8 cellular contexts compared by ENCODE assay signal in genomic region chr6:47413752-47414516, GRCh38.
DNase-seq lines count a peak whose midpoint lies in the region; ATAC-seq and TF ChIP-seq lines count a peak whose summit lies in the region.

No MANE protein-coding gene starts in this region.

- H3K36me3 ChIP-seq in endocrine pancreas (ENCODE audit: control insufficient read depth, insufficient read depth, low read length) (no peaks in the 10 kb centered on the region), thymus (ENCODE audit: control insufficient read depth, insufficient read depth) (no peaks in the 10 kb centered on the region)

- peak overlapping the region; percentile 84 for H3K27ac ChIP-seq in thymus (ENCODE audit: low read depth)

- H3K4me3 ChIP-seq in endocrine pancreas (ENCODE audit: control insufficient read depth, insufficient read depth, low read length) (peak overlapping the region; percentile 96), thymus (ENCODE audit: low read length) (peak overlapping the region; percentile 68)

- H3K9me3 ChIP-seq in endocrine pancreas (ENCODE audit: control insufficient read depth, low read length) = no peaks in the 10 kb centered on the region
- no peaks in the 10 kb centered on the region for H3K9me3 ChIP-seq in thymus (ENCODE audit: control insufficient read depth)

- no peaks in the 10 kb centered on the region for H3K27me3 ChIP-seq in endocrine pancreas (ENCODE audit: control insufficient read depth, insufficient read depth, low read length)
- no peaks in the 10 kb centered on the region for H3K27me3 ChIP-seq in thymus (ENCODE audit: control insufficient read depth, insufficient read depth)

- TF ChIP-seq CTCF in GM12872 (IDR thresholded peaks at IDR 0.05; ENCODE audit: insufficient read depth, low read depth, low read length) = peak; percentile 85

- DNase-seq in AG08396 (ENCODE audit: low spot score) (peak; percentile 53), NCI-H128 (lab: John Stamatoyannopoulos, UW; ENCODE audit: unreplicated experiment) (peak; percentile 8), T-helper 22 cell (ENCODE audit: low read depth) (peak; percentile 1), midbrain (lab: John Stamatoyannopoulos, UW) (peak; percentile 46)

- ATAC-seq in HG02623 (IDR thresholded peaks at IDR 0.05; ENCODE audit: unreplicated experiment) = peak; percentile 74

- H3K4me1 ChIP-seq in endocrine pancreas (ENCODE audit: control insufficient read depth, insufficient read depth, low read length) (no peaks in the 10 kb centered on the region), thymus (ENCODE audit: control insufficient read depth, insufficient read depth, low read length) (peaks cover 6% of the 10 kb centered on the region)

- peak overlapping the region; percentile 51 for H3K9ac ChIP-seq in endocrine pancreas (ENCODE audit: control insufficient read depth, insufficient read depth, low read length)

- WGBS in thymus = 21% methylated on average over 7 of the region's 7 CpGs

Comparison
In these comparisons a context has a peak if more than half of its experiments do, and no peak if none do; other contexts are left out.
1. Peak in every context shown above with its lines: DNase-seq, ATAC-seq, H3K4me3 ChIP-seq and H3K27ac ChIP-seq.
2. DNase-seq: peak in every context shown above with its lines; median percentile 53 in AG08396; 46 in midbrain; 8 in NCI-H128; 1 in T-helper 22 cell.